Comparison of ENCODE assay signal across 8 cellular contexts in the genomic region with DNA sequence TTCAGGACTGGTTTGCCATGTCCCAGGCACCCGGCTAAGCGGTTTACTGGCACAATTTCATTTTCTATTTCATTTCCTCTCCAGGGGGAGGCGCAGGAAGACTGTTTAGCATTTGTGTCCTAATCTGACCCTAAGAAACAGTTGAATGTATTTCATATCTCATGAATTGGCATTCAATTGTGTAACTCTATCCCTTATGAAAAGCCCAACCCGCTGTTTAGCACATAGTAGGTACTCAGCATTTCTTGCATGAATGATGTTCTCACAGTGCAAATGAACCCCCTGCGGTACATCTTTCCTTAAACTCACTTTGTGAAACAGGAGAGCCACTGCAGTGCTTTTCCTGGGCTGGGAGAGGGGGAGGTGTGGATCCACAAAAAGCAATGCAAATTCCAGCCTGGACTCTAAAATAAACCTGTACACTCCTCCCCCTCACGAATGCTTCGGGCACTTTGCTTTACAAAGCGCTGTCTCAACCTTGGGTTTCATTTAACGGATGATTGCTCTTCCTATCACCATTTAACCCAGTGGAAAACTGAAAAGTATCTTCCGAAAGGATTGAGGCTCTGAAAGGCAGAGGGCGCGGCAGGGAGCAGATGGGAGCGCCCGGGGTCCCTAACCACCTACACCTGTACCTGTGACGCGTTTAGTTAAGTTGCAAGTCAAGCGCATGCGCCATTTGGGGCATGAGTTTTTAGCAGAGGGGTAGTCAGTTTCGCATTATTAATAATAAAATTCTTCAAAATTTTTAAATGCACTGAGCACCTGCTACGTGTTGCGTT. TPM values are rescaled to one million over a fixed set of nuclear protein-coding genes. Genes with fewer than 3 reads are reported as not detected.
DNase-seq lines count a peak whose midpoint lies in the region; ATAC-seq and TF ChIP-seq lines count a peak whose summit lies in the region.

No MANE protein-coding gene starts in this region.

- H3K4me3 ChIP-seq in OCI-LY1 (ENCODE audit: low read depth, low read length, poor library complexity, severe bottlenecking) (peak overlapping the region; percentile 99), neuron (ENCODE audit: low read length) (peak overlapping the region; percentile 84)

- H2AFZ ChIP-seq in OCI-LY1 (ENCODE audit: low read length) (no peak overlapping the region), neuron (ENCODE audit: low read depth, low read length) (peak overlapping the region; percentile 66)

- H4K20me1 ChIP-seq in OCI-LY1 (ENCODE audit: insufficient read depth, low read length) = no peaks in the 10 kb centered on the region

- peak; percentile 18 for ATAC-seq in foreskin keratinocyte
- no peak for ATAC-seq in HG03097 (IDR thresholded peaks at IDR 0.05; ENCODE audit: low FRiP score, unreplicated experiment)
- no peak for ATAC-seq in HG03354 (IDR thresholded peaks at IDR 0.05; ENCODE audit: poor library complexity, severe bottlenecking, unreplicated experiment)

- peaks cover 47% of the 10 kb centered on the region for H3K4me1 ChIP-seq in OCI-LY1 (ENCODE audit: insufficient read depth, low read length, severe bottlenecking)
- H3K4me1 ChIP-seq in foreskin keratinocyte = peaks cover 15% of the 10 kb centered on the region
- peaks cover 31% of the 10 kb centered on the region for H3K4me1 ChIP-seq in neuron (ENCODE audit: insufficient read depth, low read length)

- no peaks in the 10 kb centered on the region for H3K9me3 ChIP-seq in KOPT-K1 (ENCODE audit: insufficient read depth, low read length, poor library complexity, severe bottlenecking)
- no peaks in the 10 kb centered on the region for H3K9me3 ChIP-seq in OCI-LY1 (ENCODE audit: low read length)
- no peaks in the 10 kb centered on the region for H3K9me3 ChIP-seq in neuron (ENCODE audit: low read length)

- H3K9ac ChIP-seq in OCI-LY1 (ENCODE audit: low read length) = peak overlapping the region; percentile 65

- H3K9me2 ChIP-seq in OCI-LY1 (ENCODE audit: low read depth, low read length) = no peaks in the 10 kb centered on the region

- H3F3A ChIP-seq in OCI-LY1 (ENCODE audit: insufficient read depth, low read length) = peaks cover 12% of the 10 kb centered on the region; the same call in 1 of the 2 replicates

- DNase-seq in DMS153 (lab: John Stamatoyannopoulos, UW) (peak; percentile 86), foreskin keratinocyte (peak in 1 of 2 donors; percentile 72)
- peak; percentile 52 for DNase-seq in activated naive CD4-positive, alpha-beta T cell treated with Interleukin-2 at 50 U/mL for 16 hours

- peak overlapping the region; percentile 84 for H3K27ac ChIP-seq in KOPT-K1 (ENCODE audit: low read depth, low read length, poor library complexity, severe bottlenecking)
- peak overlapping the region; percentile 88 for H3K27ac ChIP-seq in OCI-LY1 (ENCODE audit: low read depth, low read length, poor library complexity, severe bottlenecking)
- H3K27ac ChIP-seq in foreskin keratinocyte = no peak overlapping the region

- peaks cover 27% of the 10 kb centered on the region for H3K79me2 ChIP-seq in OCI-LY1 (ENCODE audit: insufficient read depth, low read length)

- H3K4me2 ChIP-seq in OCI-LY1 (ENCODE audit: low read length) = peak overlapping the region; percentile 93

- TF ChIP-seq CTCF in OCI-LY1 (IDR thresholded peaks at IDR 0.05; ENCODE audit: low read length) (peak; percentile 85), foreskin keratinocyte (conservative IDR thresholded peaks at IDR 0.05) (peak; percentile 73)

- H3K36me3 ChIP-seq in KOPT-K1 (ENCODE audit: insufficient read depth, low read length) (peaks cover 33% of the 10 kb centered on the region), OCI-LY1 (ENCODE audit: insufficient read depth, low read length) (peaks cover 36% of the 10 kb centered on the region), neuron (ENCODE audit: insufficient read depth, low read length) (peaks cover 32% of the 10 kb centered on the region)

- H3K27me3 ChIP-seq in OCI-LY1 (ENCODE audit: insufficient read depth, low read length) = no peaks in the 10 kb centered on the region
- H3K27me3 ChIP-seq in foreskin keratinocyte = no peaks in the 10 kb centered on the region
- H3K27me3 ChIP-seq in neuron (ENCODE audit: insufficient read depth, low read length) = no peaks in the 10 kb centered on the region

RNA-seq across cellular contexts. Expression of a gene that starts 1.2 kb away (rescaled TPM):
- 1,955 and 2,022 TPM in 2 replicates for total RNA-seq in foreskin keratinocyte
- polyA plus RNA-seq in foreskin keratinocyte = 1,478 and 1,570 TPM in 2 replicates

RNA-seq across cellular contexts. Expression of a gene that starts 15.6 kb away (rescaled TPM):
- total RNA-seq in foreskin keratinocyte = 61.9 and 67.6 TPM in 2 replicates
- 59.9 and 69.1 TPM in 2 replicates for polyA plus RNA-seq in foreskin keratinocyte

RNA-seq across cellular contexts. Expression of a gene that starts 21.1 kb away (rescaled TPM):
- 22.0 and 23.9 TPM in 2 replicates for total RNA-seq in foreskin keratinocyte
- polyA plus RNA-seq in foreskin keratinocyte = 10.7 and 11.9 TPM in 2 replicates

RNA-seq across cellular contexts. Expression of a gene that starts 53.6 kb away (rescaled TPM):
- total RNA-seq in foreskin keratinocyte = not detected in 2 replicates
- polyA plus RNA-seq in foreskin keratinocyte = not detected in 2 replicates
